In genomic region chr1:39927538-39927937, GRCh38 we compare ENCODE assay signal across 18 cellular contexts. TPM values are rescaled to one million over a fixed set of nuclear protein-coding genes. Genes with fewer than 3 reads are reported as not detected.
DNase-seq lines count a peak whose midpoint lies in the region; ATAC-seq and TF ChIP-seq lines count a peak whose summit lies in the region.
"Had no signal": no experiment of that assay in that cellular context is flagged by ENCODE, and none has a peak within 500 bp of the region (broad histone marks: within the 10 kb centered on the region; RNA-seq: fewer than 3 reads in every experiment).

No MANE protein-coding gene starts in this region.

- peaks cover 0 to 25% (median under 1%) of the 10 kb centered on the region in 12 donors for H3K4me1 ChIP-seq in heart left ventricle
- H3K4me1 ChIP-seq in left ventricle myocardium inferior, result peaks cover 16% of the 10 kb centered on the region
- peaks cover 13 to 44% (median 21%) of the 10 kb centered on the region in 3 donors for H3K4me1 ChIP-seq in esophagus squamous epithelium
- H3K4me1 ChIP-seq in mucosa of descending colon (ENCODE audit: low read depth), result peaks cover 6% of the 10 kb centered on the region
- H3K4me1 ChIP-seq: uterus had no signal

- H3K4me3 ChIP-seq in heart left ventricle (no peak overlapping the region), left ventricle myocardium inferior (no peak overlapping the region), esophagus squamous epithelium (no peak overlapping the region), mucosa of descending colon (no peak overlapping the region)
- H3K4me3 ChIP-seq: body of pancreas, smooth muscle cell, uterus had no signal

- H3K9me3 ChIP-seq in heart left ventricle, result no peaks in the 10 kb centered on the region
- H3K9me3 ChIP-seq in left ventricle myocardium inferior (replicated peaks), result no peaks in the 10 kb centered on the region
- no peaks in the 10 kb centered on the region for H3K9me3 ChIP-seq in esophagus squamous epithelium
- no peaks in the 10 kb centered on the region for H3K9me3 ChIP-seq in mucosa of descending colon
- H3K9me3 ChIP-seq: body of pancreas, uterus had no signal

- TF ChIP-seq POLR2A in heart left ventricle (IDR thresholded peaks at IDR 0.05) (no peak), esophagus squamous epithelium (IDR thresholded peaks at IDR 0.05) (no peak)

- DNase-seq in heart left ventricle (peak in 1 of 5 donors; percentile 31), left ventricle myocardium inferior (no peak), esophagus squamous epithelium (lab: John Stamatoyannopoulos, UW) (no peak), mucosa of descending colon (no peak), activated gamma-delta T cell (lab: John Stamatoyannopoulos, UW) (no peak), NCI-H2171 (lab: John Stamatoyannopoulos, UW) (no peak), cerebellar cortex (ENCODE audit: low spot score) (no peak)
- DNase-seq in activated CD4-positive, CD25-positive, alpha-beta regulatory T cell treated with anti-CD3 and anti-CD28 coated beads, Interleukin-2, amount 50 U/mL, for 72 hours, result no peak
- DNase-seq: activated T-cell treated with anti-CD3 and anti-CD28 coated beads, Interleukin-2, amount 50 U/mL, for 72 hours; C1 segment of cervical spinal cord; Karpas-422; NCI-H526; posterior cingulate gyrus; SIG-M5; stimulated activated CD4-positive, alpha-beta T cell treated with anti-CD3 and anti-CD28 coated beads, Interleukin-4, amount 100 ng/mL, for 24 hours; uterus had no signal

- ATAC-seq in heart left ventricle, result peak in 3 of 4 donors; percentile 39 to 62 (median 53)
- ATAC-seq in mucosa of descending colon, result peak; percentile 41
- ATAC-seq: activated T-cell treated with anti-CD3 and anti-CD28 coated beads, Interleukin-2, amount 50 U/mL, for 72 hours had no signal

- H3K36me3 ChIP-seq in heart left ventricle (no peaks in the 10 kb centered on the region), left ventricle myocardium inferior (no peaks in the 10 kb centered on the region), esophagus squamous epithelium (no peaks in the 10 kb centered on the region), mucosa of descending colon (ENCODE audit: low read depth) (no peaks in the 10 kb centered on the region)
- H3K36me3 ChIP-seq: uterus had no signal

- 71 to 87% (median 76%) methylated on average over 3 of the region's 3 CpGs for WGBS in heart left ventricle, 4 donors
- 23 to 32% methylated on average over 3 of the region's 3 CpGs for WGBS in esophagus squamous epithelium, 2 donors

- no peak for TF ChIP-seq CTCF in heart left ventricle (IDR thresholded peaks at IDR 0.05)
- TF ChIP-seq CTCF in left ventricle myocardium inferior (IDR thresholded peaks at IDR 0.05; ENCODE audit: borderline replicate concordance), result no peak
- no peak for TF ChIP-seq CTCF in esophagus squamous epithelium (IDR thresholded peaks at IDR 0.05)
- no peak for TF ChIP-seq CTCF in mucosa of descending colon (IDR thresholded peaks at IDR 0.05)

- H3K27me3 ChIP-seq in heart left ventricle, result peaks cover 0 to 10% (median under 1%) of the 10 kb centered on the region in 9 donors
- H3K27me3 ChIP-seq in left ventricle myocardium inferior (ENCODE audit: low read depth), result peaks cover 9% of the 10 kb centered on the region
- peaks cover 0 to 11% (median 0%) of the 10 kb centered on the region in 4 donors for H3K27me3 ChIP-seq in esophagus squamous epithelium
- H3K27me3 ChIP-seq: body of pancreas, uterus had no signal

- intact Hi-C loops in heart left ventricle (cut with DNase I), result no loop called here
- intact Hi-C loops in left ventricle myocardium inferior (cut with micrococcal nuclease), result no loop called here
- intact Hi-C loops in esophagus squamous epithelium (cut with DNase I), result no loop called here
- intact Hi-C loops in mucosa of descending colon (cut with DNase I, micrococcal nuclease), result no loop called here

- H3K27ac ChIP-seq in heart left ventricle, result no peak overlapping the region
- no peak overlapping the region for H3K27ac ChIP-seq in left ventricle myocardium inferior (replicated peaks)
- H3K27ac ChIP-seq in esophagus squamous epithelium, result peak overlapping the region; percentile 38 to 75 (median 56)
- H3K27ac ChIP-seq: uterus had no signal

RNA-seq across cellular contexts. Expression of gene MYCL, which starts 25.8 kb away (rescaled TPM):
- total RNA-seq in heart left ventricle, result 1 to 10 TPM in 3 of 9 donors, under 1 TPM in 6; 0.27 to 3.0 (median 0.75) TPM
- under 1 TPM; 0.15 to 0.53 TPM for polyA plus RNA-seq in heart left ventricle
- total RNA-seq in left ventricle myocardium inferior, result 0.44 TPM
- 10 to 100 TPM; 15.4 to 27.6 (median 24.8) TPM for total RNA-seq in esophagus squamous epithelium
- total RNA-seq in mucosa of descending colon, result 10 to 100 TPM in 1 of 3 donors, 1 to 10 TPM in 2; 4.2 to 17.2 (median 9.4) TPM

RNA-seq across cellular contexts. Expression of gene MFSD2A, which starts 27.4 kb away (rescaled TPM):
- 1 to 10 TPM in 4 of 9 donors, under 1 TPM in 5; 0.23 to 4.2 (median 0.96) TPM for total RNA-seq in heart left ventricle
- 10 to 100 TPM in 1 of 2 donors, under 1 TPM in 1; 0.11 to 12.7 TPM for polyA plus RNA-seq in heart left ventricle
- 0.22 TPM for total RNA-seq in left ventricle myocardium inferior
- 10 to 100 TPM; 20.4 to 49.1 (median 30.8) TPM for total RNA-seq in esophagus squamous epithelium
- total RNA-seq in mucosa of descending colon, result 10 to 100 TPM; 11.3 to 29.6 (median 24.4) TPM

RNA-seq across cellular contexts. Expression of gene TRIT1, which starts 44.2 kb away (rescaled TPM):
- 10 to 100 TPM; 15.0 to 19.0 (median 17.2) TPM for total RNA-seq in heart left ventricle
- 10 to 100 TPM; 13.6 to 14.0 TPM for polyA plus RNA-seq in heart left ventricle
- total RNA-seq in left ventricle myocardium inferior, result 12.5 TPM
- 10 to 100 TPM; 13.2 to 20.8 (median 16.8) TPM for total RNA-seq in esophagus squamous epithelium
- 10 to 100 TPM; 15.5 to 20.7 (median 19.3) TPM for total RNA-seq in mucosa of descending colon

Comparison
In these comparisons a context has a peak if more than half of its experiments do, and no peak if none do; other contexts are left out.
1. H3K27ac ChIP-seq: peak in esophagus squamous epithelium (4 of 4); none in heart left ventricle (0 of 12) and left ventricle myocardium inferior (single experiment).